ENCODE assay signal across 30 cellular contexts in the genomic region with DNA sequence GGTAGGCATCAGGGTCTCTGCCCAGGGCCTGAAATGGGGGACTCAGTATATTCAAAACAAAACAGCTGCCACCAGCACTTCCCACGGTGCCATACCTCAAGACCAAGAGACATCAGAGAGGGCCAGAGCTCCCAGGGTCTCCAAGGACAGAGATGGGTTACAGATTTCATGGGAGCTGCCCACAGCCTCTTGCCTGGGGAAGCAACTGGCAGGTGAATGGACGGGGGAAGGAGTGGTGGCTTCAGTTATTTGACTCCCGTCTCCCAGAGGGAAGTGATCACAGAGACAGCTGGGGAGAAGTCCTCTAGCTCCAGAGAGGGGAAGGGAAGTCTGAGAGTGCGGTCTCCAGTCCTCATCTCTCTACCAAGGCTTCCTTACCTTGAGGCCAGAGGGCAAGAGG.
"Had no signal": no experiment of that assay in that cellular context is flagged by ENCODE, and none has a peak within 500 bp of the region (broad histone marks: within the 10 kb centered on the region; RNA-seq: fewer than 3 reads in every experiment).

No MANE protein-coding gene starts in this region.

- H3K9me3 Mint-ChIP-seq: activated CD4-positive, alpha-beta memory T cell treated with anti-CD3 and anti-CD28 coated beads for 36 hours; activated CD4-positive, alpha-beta T cell treated with anti-CD3 and anti-CD28 coated beads, Interleukin-2, amount 10 ng/mL, durations not matched to agents 24 days and 14 days; activated naive CD4-positive, alpha-beta T cell treated with anti-CD3 and anti-CD28 coated beads for 36 hours; activated naive CD8-positive, alpha-beta T cell treated with anti-CD3 and anti-CD28 coated beads, Interleukin-2, amount 10 ng/mL, durations not matched to agents 7 days and 5 days; activated T-helper 1 cell treated with anti-CD3 and anti-CD28 coated beads, Interleukin-12 subunit alpha, Interleukin-12 subunit beta, Interleukin-2, Interleukin-4 antibody, amounts not matched to agents 30 ng/mL and 10 ng/mL and 1 ng/mL, durations not matched to agents 14 hours and 24 hours and 36 hours; naive thymus-derived CD4-positive, alpha-beta T cell; neural crest cell; type B pancreatic cell had no signal

- H3K4me3 ChIP-seq: esophagus muscularis mucosa, heart left ventricle, left lung, lower lobe of right lung, spleen, testis, uterus had no signal

- ATAC-seq: foreskin keratinocyte; heart left ventricle; left lung; lower lobe of right lung; naive thymus-derived CD4-positive, alpha-beta T cell; right cardiac atrium; stimulated activated naive CD8-positive, alpha-beta T cell treated with anti-CD3 and anti-CD28 coated beads, Interleukin-15, Interleukin-2, amounts not matched to agents 100 U/mL and 50 U/mL, for 24 hours; T-helper 17 cell had no signal

- H3K4me3 Mint-ChIP-seq: activated CD4-positive, alpha-beta memory T cell treated with anti-CD3 and anti-CD28 coated beads for 36 hours; activated CD4-positive, alpha-beta T cell treated with anti-CD3 and anti-CD28 coated beads, Interleukin-2, amount 10 ng/mL, durations not matched to agents 24 days and 14 days; activated naive CD4-positive, alpha-beta T cell treated with anti-CD3 and anti-CD28 coated beads for 36 hours; activated naive CD8-positive, alpha-beta T cell treated with anti-CD3 and anti-CD28 coated beads, Interleukin-2, amount 10 ng/mL, durations not matched to agents 7 days and 5 days; activated T-helper 1 cell treated with anti-CD3 and anti-CD28 coated beads, Interleukin-12 subunit alpha, Interleukin-12 subunit beta, Interleukin-2, Interleukin-4 antibody, amounts not matched to agents 30 ng/mL and 10 ng/mL and 1 ng/mL, durations not matched to agents 14 hours and 24 hours and 36 hours; naive thymus-derived CD4-positive, alpha-beta T cell; neural crest cell; T-helper 17 cell; type B pancreatic cell had no signal

- H3K36me3 ChIP-seq: uterus had no signal

- H3K27me3 ChIP-seq: esophagus muscularis mucosa, foreskin keratinocyte, heart left ventricle, left lung, spleen, testis, uterus had no signal

- H3K36me3 Mint-ChIP-seq: activated CD4-positive, alpha-beta memory T cell treated with anti-CD3 and anti-CD28 coated beads for 36 hours; activated naive CD8-positive, alpha-beta T cell treated with anti-CD3 and anti-CD28 coated beads, Interleukin-2, amount 10 ng/mL, durations not matched to agents 7 days and 5 days had no signal

- H3K4me1 ChIP-seq: testis, uterus had no signal

- DNase-seq: activated CD4-positive, alpha-beta memory T cell treated with anti-CD3 and anti-CD28 coated beads for 36 hours; activated CD4-positive, alpha-beta T cell treated with anti-CD3 and anti-CD28 coated beads, Interleukin-2, amount 10 ng/mL, durations not matched to agents 24 days and 14 days; activated CD4-positive, CD25-positive, alpha-beta regulatory T cell treated with anti-CD3 and anti-CD28 coated beads, Interleukin-2, amount 50 U/mL, for 72 hours; activated CD8-positive, alpha-beta memory T cell treated with anti-CD3 and anti-CD28 coated beads, Interleukin-2, amount 50 U/mL, for 4 hours; activated effector memory CD4-positive, alpha-beta T cell treated with anti-CD3 and anti-CD28 coated beads, Interleukin-2, amount 50 U/mL, for 16 hours; activated naive CD4-positive, alpha-beta T cell treated with anti-CD3 and anti-CD28 coated beads for 36 hours; activated naive CD8-positive, alpha-beta T cell treated with anti-CD3 and anti-CD28 coated beads, Interleukin-2, amount 10 ng/mL, durations not matched to agents 7 days and 5 days; activated T-cell treated with anti-CD3 and anti-CD28 coated beads, Interleukin-2, amount 50 U/mL, for 1 hour; central memory CD4-positive, alpha-beta T cell; dermis blood vessel endothelial cell; effector CD4-positive, alpha-beta T cell; foreskin keratinocyte; left lung; lower lobe of right lung; mesendoderm; naive thymus-derived CD4-positive, alpha-beta T cell; occipital lobe; right cardiac atrium; spleen; stimulated activated naive CD8-positive, alpha-beta T cell treated with anti-CD3 and anti-CD28 coated beads, Interleukin-15, Interleukin-2, amounts not matched to agents 100 U/mL and 50 U/mL, for 24 hours; T-helper 17 cell; T1000; testis; uterus; WERI-Rb-1 had no signal

- H3K27ac Mint-ChIP-seq: activated CD4-positive, alpha-beta memory T cell treated with anti-CD3 and anti-CD28 coated beads for 36 hours; activated CD4-positive, alpha-beta T cell treated with anti-CD3 and anti-CD28 coated beads, Interleukin-2, amount 10 ng/mL, durations not matched to agents 24 days and 14 days; activated naive CD4-positive, alpha-beta T cell treated with anti-CD3 and anti-CD28 coated beads for 36 hours; activated naive CD8-positive, alpha-beta T cell treated with anti-CD3 and anti-CD28 coated beads, Interleukin-2, amount 10 ng/mL, durations not matched to agents 7 days and 5 days; activated T-helper 1 cell treated with anti-CD3 and anti-CD28 coated beads, Interleukin-12 subunit alpha, Interleukin-12 subunit beta, Interleukin-2, Interleukin-4 antibody, amounts not matched to agents 30 ng/mL and 10 ng/mL and 1 ng/mL, durations not matched to agents 14 hours and 24 hours and 36 hours; naive thymus-derived CD4-positive, alpha-beta T cell; T-helper 17 cell; type B pancreatic cell had no signal

- H3K9me3 ChIP-seq: esophagus muscularis mucosa, heart left ventricle, left lung, lower lobe of right lung, spleen, testis, uterus had no signal

- H3K27ac ChIP-seq: esophagus muscularis mucosa, foreskin keratinocyte, heart left ventricle, left lung, lower lobe of right lung, testis, uterus, WERI-Rb-1 had no signal

- H3K4me1 Mint-ChIP-seq: activated naive CD8-positive, alpha-beta T cell treated with anti-CD3 and anti-CD28 coated beads, Interleukin-2, amount 10 ng/mL, durations not matched to agents 7 days and 5 days had no signal

- H3K27me3 Mint-ChIP-seq: activated CD4-positive, alpha-beta memory T cell treated with anti-CD3 and anti-CD28 coated beads for 36 hours; activated CD4-positive, alpha-beta T cell treated with anti-CD3 and anti-CD28 coated beads, Interleukin-2, amount 10 ng/mL, durations not matched to agents 24 days and 14 days; naive thymus-derived CD4-positive, alpha-beta T cell; T-helper 17 cell; type B pancreatic cell had no signal
